ENCODE assay signal across 9 cellular contexts in genomic region chrX:71541546-71542022, GRCh38. TPM values are rescaled to one million over a fixed set of nuclear protein-coding genes. Genes with fewer than 3 reads are reported as not detected.
DNase-seq lines count a peak whose midpoint lies in the region; ATAC-seq lines count a peak whose summit lies in the region.
"Had no signal": no experiment of that assay in that cellular context is flagged by ENCODE, and none has a peak within 500 bp of the region (broad histone marks: within the 10 kb centered on the region; RNA-seq: fewer than 3 reads in every experiment).

No MANE protein-coding gene starts in this region.

- H3K4me1 Mint-ChIP-seq in activated CD4-positive, alpha-beta T cell treated with anti-CD3 and anti-CD28 coated beads, Interleukin-2, amount 10 ng/mL, durations not matched to agents 24 days and 14 days, result peaks cover 39% of the 10 kb centered on the region
- peaks cover 40% of the 10 kb centered on the region for H3K4me1 Mint-ChIP-seq in activated T-helper 2 cell treated with anti-CD3 and anti-CD28 coated beads, Interferon-gamma antibody, Interleukin-2, Interleukin-4, amounts not matched to agents 10 μg/mL and 5 μg/mL and 100 μg/mL, durations not matched to agents 14 hours and 24 hours and 36 hours (ENCODE audit: low read depth)

- H3K36me3 ChIP-seq in muscle layer of duodenum (ENCODE audit: control insufficient read depth in 1 of 2, insufficient read depth in 2 of 2, low read length in 2 of 2), result peaks cover 5 to 7% of the 10 kb centered on the region in 2 donors

- peak; percentile 39 for ATAC-seq in HG03175 (IDR thresholded peaks at IDR 0.05; ENCODE audit: unreplicated experiment)

- H3K27ac Mint-ChIP-seq in activated CD4-positive, alpha-beta T cell treated with anti-CD3 and anti-CD28 coated beads, Interleukin-2, amount 10 ng/mL, durations not matched to agents 24 days and 14 days, result peak overlapping the region; percentile 95
- H3K27ac Mint-ChIP-seq in activated T-helper 2 cell treated with anti-CD3 and anti-CD28 coated beads, Interferon-gamma antibody, Interleukin-2, Interleukin-4, amounts not matched to agents 10 μg/mL and 5 μg/mL and 100 μg/mL, durations not matched to agents 14 hours and 24 hours and 36 hours, result peak overlapping the region; percentile 93

- H3K27me3 ChIP-seq in muscle layer of duodenum (ENCODE audit: low read depth, low read length), result no peaks in the 10 kb centered on the region
- H3K27me3 ChIP-seq: right lobe of liver had no signal

- peak overlapping the region; percentile 100 for H3K4me3 Mint-ChIP-seq in activated CD4-positive, alpha-beta T cell treated with anti-CD3 and anti-CD28 coated beads, Interleukin-2, amount 10 ng/mL, durations not matched to agents 24 days and 14 days
- peak overlapping the region; percentile 79 for H3K4me3 Mint-ChIP-seq in activated T-helper 2 cell treated with anti-CD3 and anti-CD28 coated beads, Interferon-gamma antibody, Interleukin-2, Interleukin-4, amounts not matched to agents 10 μg/mL and 5 μg/mL and 100 μg/mL, durations not matched to agents 14 hours and 24 hours and 36 hours (ENCODE audit: low read depth)

- no peaks in the 10 kb centered on the region for H3K9me3 Mint-ChIP-seq in activated CD4-positive, alpha-beta T cell treated with anti-CD3 and anti-CD28 coated beads, Interleukin-2, amount 10 ng/mL, durations not matched to agents 24 days and 14 days
- no peaks in the 10 kb centered on the region for H3K9me3 Mint-ChIP-seq in activated T-helper 2 cell treated with anti-CD3 and anti-CD28 coated beads, Interferon-gamma antibody, Interleukin-2, Interleukin-4, amounts not matched to agents 10 μg/mL and 5 μg/mL and 100 μg/mL, durations not matched to agents 14 hours and 24 hours and 36 hours

- H3K36me3 Mint-ChIP-seq in activated CD4-positive, alpha-beta T cell treated with anti-CD3 and anti-CD28 coated beads, Interleukin-2, amount 10 ng/mL, durations not matched to agents 24 days and 14 days (ENCODE audit: low read depth), result peaks cover 65% of the 10 kb centered on the region
- peaks cover 77% of the 10 kb centered on the region for H3K36me3 Mint-ChIP-seq in activated T-helper 2 cell treated with anti-CD3 and anti-CD28 coated beads, Interferon-gamma antibody, Interleukin-2, Interleukin-4, amounts not matched to agents 10 μg/mL and 5 μg/mL and 100 μg/mL, durations not matched to agents 14 hours and 24 hours and 36 hours (ENCODE audit: low read depth)

- DNase-seq in activated CD4-positive, alpha-beta T cell treated with anti-CD3 and anti-CD28 coated beads, Interleukin-2, amount 10 ng/mL, durations not matched to agents 24 days and 14 days, result peak; percentile 54
- DNase-seq in activated CD4-positive, alpha-beta T cell treated with anti-CD3 and anti-CD28 coated beads for 48 hours, result no peak
- no peak for DNase-seq in activated T-helper 2 cell treated with anti-CD3 and anti-CD28 coated beads, Interferon-gamma antibody, Interleukin-2, Interleukin-4, amounts not matched to agents 10 μg/mL and 5 μg/mL and 100 μg/mL, durations not matched to agents 14 hours and 24 hours and 36 hours (ENCODE audit: low spot score)
- DNase-seq in middle frontal gyrus (ENCODE audit: extremely low spot score, low spot score) (no peak), NCI-H2081 treated with DMSO at 0.1 percent for 48 hours (lab: John Stamatoyannopoulos, UW) (no peak), NOMO-1 treated with dmso at 0.1 percent for 144 hours (lab: John Stamatoyannopoulos, UW; ENCODE audit: unreplicated experiment) (no peak)
- DNase-seq: right lobe of liver had no signal

- H3K27me3 Mint-ChIP-seq in activated CD4-positive, alpha-beta T cell treated with anti-CD3 and anti-CD28 coated beads, Interleukin-2, amount 10 ng/mL, durations not matched to agents 24 days and 14 days, result no peaks in the 10 kb centered on the region
- no peaks in the 10 kb centered on the region for H3K27me3 Mint-ChIP-seq in activated T-helper 2 cell treated with anti-CD3 and anti-CD28 coated beads, Interferon-gamma antibody, Interleukin-2, Interleukin-4, amounts not matched to agents 10 μg/mL and 5 μg/mL and 100 μg/mL, durations not matched to agents 14 hours and 24 hours and 36 hours (ENCODE audit: low read depth)

- no peak overlapping the region for H3K4me3 ChIP-seq in muscle layer of duodenum (ENCODE audit: low read depth in 1 of 2, low read length in 2 of 2)
- H3K4me3 ChIP-seq: right lobe of liver had no signal

- H3K27ac ChIP-seq in muscle layer of duodenum (ENCODE audit: low read length), result peak overlapping the region; percentile 19
- H3K27ac ChIP-seq: right lobe of liver had no signal

- H3K4me1 ChIP-seq in muscle layer of duodenum (ENCODE audit: control insufficient read depth in 1 of 2, insufficient read depth in 2 of 2, low read length in 2 of 2), result peaks cover 22 to 51% of the 10 kb centered on the region in 2 donors

- intact Hi-C loops in activated CD4-positive, alpha-beta T cell treated with anti-CD3 and anti-CD28 coated beads, Interleukin-2, amount 10 ng/mL, durations not matched to agents 24 days and 14 days (cut with micrococcal nuclease), result loop anchor here (1.0 to 5.0 kb wide), 3 partner anchors 9 to 111 kb away; no protein-coding TSS in a partner anchor
- intact Hi-C loops in activated T-helper 2 cell treated with anti-CD3 and anti-CD28 coated beads, Interferon-gamma antibody, Interleukin-2, Interleukin-4, amounts not matched to agents 10 μg/mL and 5 μg/mL and 100 μg/mL, durations not matched to agents 14 hours and 24 hours and 36 hours (cut with micrococcal nuclease), result loop anchor here (1.0 to 2.0 kb wide), 3 partner anchors 9 to 77 kb away; partner anchors contain the start of gene CXCR3

- H3K9me3 ChIP-seq in muscle layer of duodenum (ENCODE audit: control insufficient read depth in 1 of 2, low read length in 2 of 2), result no peaks in the 10 kb centered on the region
- H3K9me3 ChIP-seq: right lobe of liver had no signal

RNA-seq across cellular contexts. Expression of gene OGT, which starts 8.7 kb away (rescaled TPM):
- total RNA-seq in activated CD4-positive, alpha-beta T cell treated with anti-CD3 and anti-CD28 coated beads, Interleukin-2, amount 10 ng/mL, durations not matched to agents 24 days and 14 days, result 284 and 301 TPM in 2 replicates
- 224 and 231 TPM in 2 replicates for total RNA-seq in activated T-helper 2 cell treated with anti-CD3 and anti-CD28 coated beads, Interferon-gamma antibody, Interleukin-2, Interleukin-4, amounts not matched to agents 10 μg/mL and 5 μg/mL and 100 μg/mL, durations not matched to agents 14 hours and 24 hours and 36 hours

RNA-seq across cellular contexts. Expression of gene GCNA, which starts 36.7 kb away (rescaled TPM):
- total RNA-seq in activated CD4-positive, alpha-beta T cell treated with anti-CD3 and anti-CD28 coated beads, Interleukin-2, amount 10 ng/mL, durations not matched to agents 24 days and 14 days, result 3.3 and 4.5 TPM in 2 replicates
- 3.4 and 3.5 TPM in 2 replicates for total RNA-seq in activated T-helper 2 cell treated with anti-CD3 and anti-CD28 coated beads, Interferon-gamma antibody, Interleukin-2, Interleukin-4, amounts not matched to agents 10 μg/mL and 5 μg/mL and 100 μg/mL, durations not matched to agents 14 hours and 24 hours and 36 hours
